Comparison of ENCODE assay signal across 22 cellular contexts in genomic region chr11:87803748-87804147, GRCh38.
"Had no signal": no experiment of that assay in that cellular context is flagged by ENCODE, and none has a peak within 500 bp of the region (broad histone marks: within the 10 kb centered on the region; RNA-seq: fewer than 3 reads in every experiment).

No MANE protein-coding gene starts in this region.

- ATAC-seq: activated T-cell treated with anti-CD3 and anti-CD28 coated beads, Interleukin-2, amount 50 U/mL, for 72 hours; body of pancreas; heart left ventricle; left ventricle myocardium superior; natural killer cell; stimulated activated naive B cell treated with anti-CD40 and anti-IgM and Interleukin-4, amounts not matched to agents 10 μg/mL and 1 μg/mL and 100 μg/mL, for 72 hours had no signal

- H3K4me2 ChIP-seq: smooth muscle cell had no signal

- H3K36me3 ChIP-seq: cardiac muscle cell, heart left ventricle, sigmoid colon, uterus had no signal

- H3K9me3 ChIP-seq: body of pancreas, sigmoid colon, testis, uterus had no signal

- H3K4me1 ChIP-seq: body of pancreas, heart left ventricle, sigmoid colon, testis, uterus had no signal

- DNase-seq: activated CD4-positive, alpha-beta memory T cell treated with anti-CD3 and anti-CD28 coated beads for 36 hours; activated CD4-positive, alpha-beta T cell treated with anti-CD3 and anti-CD28 coated beads for 4 hours; activated CD4-positive, CD25-positive, alpha-beta regulatory T cell; activated effector memory CD4-positive, alpha-beta T cell treated with Interleukin-2 at 50 U/mL for 16 hours; activated naive CD4-positive, alpha-beta T cell treated with anti-CD3 and anti-CD28 coated beads, Interleukin-2, amount 10 ng/mL, durations not matched to agents 7 days and 5 days; activated T-cell treated with anti-CD3 and anti-CD28 coated beads, Interleukin-2, amount 50 U/mL, for 72 hours; amygdala; body of pancreas; effector CD4-positive, alpha-beta T cell; heart left ventricle; left ventricle myocardium superior; midbrain; natural killer cell; sigmoid colon; stimulated activated CD4-positive, alpha-beta T cell treated with anti-CD3 and anti-CD28 coated beads, Interleukin-2, amount 100 ng/mL, for 48 hours; stimulated activated CD8-positive, alpha-beta memory T cell treated with anti-CD3 and anti-CD28 coated beads, Interleukin-4, amount 100 ng/mL, for 48 hours; stimulated activated naive B cell treated with anti-CD40 and anti-IgM and Interleukin-4, amounts not matched to agents 10 μg/mL and 1 μg/mL and 100 μg/mL, for 72 hours; testis; trophoblast cell; uterus had no signal

- H3K27ac ChIP-seq: body of pancreas, cardiac muscle cell, heart left ventricle, sigmoid colon, testis, uterus had no signal

- H3K4me3 ChIP-seq: body of pancreas, cardiac muscle cell, heart left ventricle, sigmoid colon, smooth muscle cell, testis, uterus had no signal

- H3K27me3 ChIP-seq: body of pancreas, cardiac muscle cell, heart left ventricle, sigmoid colon, testis, uterus had no signal
